In the genomic region with DNA sequence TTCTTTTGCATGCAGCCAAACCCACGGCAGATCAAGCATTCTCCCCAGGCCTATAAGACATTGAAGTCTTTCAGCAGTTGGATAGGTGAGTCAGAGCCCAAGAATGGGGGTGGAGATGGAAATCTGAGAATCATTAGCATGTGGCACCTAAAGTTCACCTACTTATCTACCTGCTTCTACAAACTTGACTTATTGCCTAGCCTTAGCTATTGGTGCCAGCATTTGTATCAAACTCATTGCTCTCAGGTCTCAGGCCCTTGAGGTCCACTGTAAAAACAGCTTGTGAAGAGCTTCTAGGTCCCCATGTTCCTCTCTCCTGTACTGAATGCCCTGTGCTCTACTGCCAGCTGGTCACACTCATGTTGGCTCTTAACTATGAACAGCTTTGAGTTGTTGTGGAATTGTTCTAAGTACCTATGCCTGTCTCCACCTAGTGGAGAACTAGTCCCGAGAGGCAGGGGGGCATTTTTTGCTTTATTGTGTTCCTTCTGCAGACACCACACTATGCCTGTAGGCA, we compare ENCODE assay signal across 10 cellular contexts.
DNase-seq lines count a peak whose midpoint lies in the region; ATAC-seq and TF ChIP-seq lines count a peak whose summit lies in the region.
"Had no signal": no experiment of that assay in that cellular context is flagged by ENCODE, and none has a peak within 500 bp of the region (broad histone marks: within the 10 kb centered on the region; RNA-seq: fewer than 3 reads in every experiment).

No MANE protein-coding gene starts in this region.

- H3K9me3 Mint-ChIP-seq in neural crest cell = no peaks in the 10 kb centered on the region

- TF ChIP-seq CTCF in GM12872 (IDR thresholded peaks at IDR 0.05; ENCODE audit: insufficient read depth, low read depth, low read length) (peak; percentile 44; the same call in 2 of the 3 replicates), WI38 (IDR thresholded peaks at IDR 0.05; ENCODE audit: low read depth, low read length) (peak; percentile 46), neural crest cell (conservative IDR thresholded peaks at IDR 0.05) (peak; percentile 39)

- no peaks in the 10 kb centered on the region for H3K36me3 Mint-ChIP-seq in neural crest cell (ENCODE audit: low read depth)

- H3K4me3 ChIP-seq in WI38 (ENCODE audit: low read depth, low read length) = no peak overlapping the region

- ATAC-seq in GM18511 (IDR thresholded peaks at IDR 0.05; ENCODE audit: unreplicated experiment) (no peak), HG03469 (IDR thresholded peaks at IDR 0.05; ENCODE audit: unreplicated experiment) (no peak)

- H3K27me3 Mint-ChIP-seq in neural crest cell (ENCODE audit: low read depth) = no peaks in the 10 kb centered on the region

- H3K27ac Mint-ChIP-seq in neural crest cell (ENCODE audit: unreplicated experiment) = no peak overlapping the region

- H3K4me1 Mint-ChIP-seq in neural crest cell = no peaks in the 10 kb centered on the region

- no peak overlapping the region for H3K4me3 Mint-ChIP-seq in neural crest cell

- DNase-seq in HuH-7 (ENCODE audit: low spot score) (peak; percentile 41), neural crest cell (ENCODE audit: low read depth, low spot score) (no peak)
- DNase-seq in stimulated activated naive CD4-positive, alpha-beta T cell (lab: John Stamatoyannopoulos, UW) = no peak
- DNase-seq in activated CD4-positive, alpha-beta T cell treated with anti-CD3 and anti-CD28 coated beads, Interleukin-2, amount 50 U/mL, for 1 hour = no peak
- DNase-seq: NCI-H446 treated with DMSO at 0.1 percent for 48 hours, retina had no signal
